In the genomic region with DNA sequence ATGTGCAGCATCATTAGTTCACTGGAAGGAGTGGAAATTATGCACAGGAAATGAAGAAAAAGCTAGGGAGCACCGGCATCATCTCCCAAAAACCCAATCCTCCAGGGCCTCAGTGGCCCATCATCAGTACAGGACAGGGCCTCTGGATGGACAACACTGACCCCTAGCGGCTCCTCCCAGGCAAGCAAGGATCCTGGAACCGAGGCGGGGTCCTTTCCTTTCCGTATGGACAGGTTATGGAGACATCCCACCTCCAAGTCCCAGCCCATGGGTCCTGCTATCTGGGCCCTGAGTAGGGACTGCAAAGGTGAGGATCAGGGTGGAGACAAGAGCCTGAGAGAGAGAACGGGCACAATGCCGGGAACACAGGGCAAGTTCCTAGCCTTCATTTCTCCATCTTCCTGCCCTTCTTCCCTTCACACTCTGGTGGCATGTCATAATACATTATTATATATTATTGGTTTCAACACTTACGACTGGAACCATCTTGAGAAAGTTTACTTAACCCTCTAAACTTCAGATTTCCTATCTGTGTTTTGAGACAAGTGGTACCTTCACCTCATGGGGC, we compare ENCODE assay signal across 9 cellular contexts.
DNase-seq lines count a peak whose midpoint lies in the region; ATAC-seq and TF ChIP-seq lines count a peak whose summit lies in the region.
"Had no signal": no experiment of that assay in that cellular context is flagged by ENCODE, and none has a peak within 500 bp of the region (broad histone marks: within the 10 kb centered on the region; RNA-seq: fewer than 3 reads in every experiment).

No MANE protein-coding gene starts in this region.

- WGBS in heart left ventricle, 4 donors = 65 to 70% (median 65%) methylated on average over 8 of the region's 8 CpGs
- WGBS in testis, 2 donors = 65 to 70% methylated on average over 8 of the region's 8 CpGs

- H3K4me1 Mint-ChIP-seq in activated CD4-positive, alpha-beta T cell treated with anti-CD3 and anti-CD28 coated beads, Interleukin-2, amount 10 ng/mL, durations not matched to agents 24 days and 14 days = no peaks in the 10 kb centered on the region

- peak in 3 of 4 donors; percentile 47 to 70 (median 51) for ATAC-seq in heart left ventricle
- no peak for ATAC-seq in GM21717 (IDR thresholded peaks at IDR 0.05; ENCODE audit: unreplicated experiment)
- no peak for ATAC-seq in GM21737 (IDR thresholded peaks at IDR 0.05; ENCODE audit: unreplicated experiment)
- no peak for ATAC-seq in HG02798 (IDR thresholded peaks at IDR 0.05; ENCODE audit: poor library complexity, unreplicated experiment)

- H3K4me3 ChIP-seq in SJSA1 (no peak overlapping the region), heart left ventricle (no peak overlapping the region), testis (no peak overlapping the region)

- H3K9me3 ChIP-seq in SJSA1 (replicated peaks) = no peaks in the 10 kb centered on the region
- H3K9me3 ChIP-seq in heart left ventricle = no peaks in the 10 kb centered on the region
- H3K9me3 ChIP-seq in testis = no peaks in the 10 kb centered on the region

- H3K4me3 Mint-ChIP-seq in activated CD4-positive, alpha-beta T cell treated with anti-CD3 and anti-CD28 coated beads, Interleukin-2, amount 10 ng/mL, durations not matched to agents 24 days and 14 days = no peak overlapping the region
- H3K4me3 Mint-ChIP-seq: CD4-positive, CD25-positive, alpha-beta regulatory T cell had no signal

- H3K27ac ChIP-seq in SJSA1 (no peak overlapping the region), heart left ventricle (no peak overlapping the region), testis (no peak overlapping the region)

- no peaks in the 10 kb centered on the region for H3K9me3 Mint-ChIP-seq in activated CD4-positive, alpha-beta T cell treated with anti-CD3 and anti-CD28 coated beads, Interleukin-2, amount 10 ng/mL, durations not matched to agents 24 days and 14 days
- H3K9me3 Mint-ChIP-seq: CD4-positive, CD25-positive, alpha-beta regulatory T cell had no signal

- H3K36me3 ChIP-seq in SJSA1 (no peaks in the 10 kb centered on the region), heart left ventricle (no peaks in the 10 kb centered on the region), testis (ENCODE audit: low read depth, missing control alignments) (no peaks in the 10 kb centered on the region)

- peaks cover 1% of the 10 kb centered on the region for H3K27me3 Mint-ChIP-seq in activated CD4-positive, alpha-beta T cell treated with anti-CD3 and anti-CD28 coated beads, Interleukin-2, amount 10 ng/mL, durations not matched to agents 24 days and 14 days
- H3K27me3 Mint-ChIP-seq: CD4-positive, CD25-positive, alpha-beta regulatory T cell had no signal

- no peaks in the 10 kb centered on the region for H3K27me3 ChIP-seq in SJSA1 (replicated peaks)
- no peaks in the 10 kb centered on the region for H3K27me3 ChIP-seq in heart left ventricle
- no peaks in the 10 kb centered on the region for H3K27me3 ChIP-seq in testis

- TF ChIP-seq POLR2A in heart left ventricle (IDR thresholded peaks at IDR 0.05) (no peak), testis (IDR thresholded peaks at IDR 0.05) (no peak)

- H3K4me1 ChIP-seq in SJSA1 (replicated peaks) (no peaks in the 10 kb centered on the region), heart left ventricle (peaks cover 0 to 32% (median 15%) of the 10 kb centered on the region in 12 donors), testis (peaks cover 33% of the 10 kb centered on the region)

- no peaks in the 10 kb centered on the region for H3K36me3 Mint-ChIP-seq in activated CD4-positive, alpha-beta T cell treated with anti-CD3 and anti-CD28 coated beads, Interleukin-2, amount 10 ng/mL, durations not matched to agents 24 days and 14 days (ENCODE audit: low read depth)
- H3K36me3 Mint-ChIP-seq: CD4-positive, CD25-positive, alpha-beta regulatory T cell had no signal

- intact Hi-C loops in activated CD4-positive, alpha-beta T cell treated with anti-CD3 and anti-CD28 coated beads, Interleukin-2, amount 10 ng/mL, durations not matched to agents 24 days and 14 days (cut with micrococcal nuclease) = no loop called here
- intact Hi-C loops in heart left ventricle (cut with DNase I) = loop anchor here in 1 of 10 donors (1.0 kb wide), 1 partner anchor 28 kb away; no protein-coding TSS in a partner anchor
- intact Hi-C loops in testis (cut with DNase I; ENCODE audit: low total_unique reads) = no loop called here

- TF ChIP-seq CTCF in heart left ventricle (IDR thresholded peaks at IDR 0.05) = peak; percentile 43 to 74 (median 56)
- TF ChIP-seq CTCF in testis (IDR thresholded peaks at IDR 0.05) = peak in 2 of 3 experiments; percentile 49 to 52

- peak; percentile 44 to 60 for DNase-seq in activated CD4-positive, alpha-beta T cell treated with anti-CD3 and anti-CD28 coated beads, Interleukin-2, amount 50 U/mL, for 48 hours
- DNase-seq in activated CD4-positive, alpha-beta T cell treated with anti-CD3 and anti-CD28 coated beads, Interleukin-2, amount 10 ng/mL, durations not matched to agents 24 days and 14 days = no peak
- peak; percentile 34 to 65 for DNase-seq in SJSA1 (ENCODE audit: low read depth in 1 of 2, low spot score in 2 of 2)
- no peak for DNase-seq in heart left ventricle
- DNase-seq in testis = peak; percentile 70
- DNase-seq: CD4-positive, CD25-positive, alpha-beta regulatory T cell had no signal

- H3K27ac Mint-ChIP-seq in activated CD4-positive, alpha-beta T cell treated with anti-CD3 and anti-CD28 coated beads, Interleukin-2, amount 10 ng/mL, durations not matched to agents 24 days and 14 days = no peak overlapping the region
- H3K27ac Mint-ChIP-seq: CD4-positive, CD25-positive, alpha-beta regulatory T cell had no signal

Comparison
In these comparisons a context has a peak if more than half of its experiments do, and no peak if none do; other contexts are left out.
1. DNase-seq: peak in activated CD4-positive, alpha-beta T cell treated with anti-CD3 and anti-CD28 coated beads, Interleukin-2, amount 50 U/mL, for 48 hours (2 of 2), SJSA1 (2 of 2) and testis (single experiment); none in activated CD4-positive, alpha-beta T cell treated with anti-CD3 and anti-CD28 coated beads, Interleukin-2, amount 10 ng/mL, durations not matched to agents 24 days and 14 days (single experiment) and heart left ventricle (0 of 5).
2. ATAC-seq: peak in heart left ventricle (3 of 4); none in GM21717 (single experiment), GM21737 (single experiment) and HG02798 (single experiment).